ENCODE assay signal across 8 cellular contexts in genomic region chr16:7532534-7532933, GRCh38.
"Had no signal": no experiment of that assay in that cellular context is flagged by ENCODE, and none has a peak within 500 bp of the region (broad histone marks: within the 10 kb centered on the region; RNA-seq: fewer than 3 reads in every experiment).

No MANE protein-coding gene starts in this region.

- FAIRE-seq: G401.6, GM12878, GM12891, GM12892, GM18507, GM19239 had no signal

- ATAC-seq: GM12878 had no signal

- H3K4me3 ChIP-seq: GM12878 had no signal

- DNase-seq: GDM1, GF-D8 had no signal
